ENCODE assay signal across 8 cellular contexts in the genomic region with DNA sequence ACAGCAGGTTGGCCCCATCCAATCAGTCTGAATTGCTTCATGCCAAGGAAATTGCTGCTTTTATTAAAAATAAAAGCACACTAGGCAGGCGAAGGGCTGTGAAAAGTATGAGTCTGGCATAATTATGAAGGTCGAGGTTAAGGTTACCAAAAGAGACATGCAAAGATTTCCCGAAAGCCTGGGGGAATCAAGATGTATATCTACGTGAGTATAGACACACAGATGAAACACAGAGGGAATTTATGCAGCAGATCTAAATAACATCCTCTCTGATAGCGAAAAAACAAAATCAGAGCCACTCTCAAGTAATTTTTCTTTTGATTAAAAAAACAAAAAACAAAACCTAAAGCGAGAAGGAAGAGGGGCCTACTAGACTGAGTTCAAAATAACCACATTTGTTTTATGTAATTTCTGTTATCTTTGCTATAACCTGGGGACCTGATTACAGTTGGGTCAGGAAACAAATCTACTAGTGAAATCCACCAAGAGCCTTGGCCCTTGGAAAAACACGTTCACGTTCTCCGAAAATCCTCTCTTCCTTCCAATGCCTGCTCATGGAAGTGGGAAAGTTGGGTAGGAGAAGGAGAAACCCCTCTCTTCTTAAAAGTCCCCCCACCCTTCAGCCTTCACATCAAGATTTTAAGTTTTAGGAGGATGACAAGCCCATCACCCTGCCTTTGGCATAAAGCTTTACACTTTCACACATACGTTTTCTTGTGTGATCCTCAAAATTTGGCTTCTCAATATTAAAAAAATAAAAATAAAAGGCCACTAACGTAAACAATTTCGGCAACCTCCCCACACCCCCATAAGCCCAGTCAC. TPM values are rescaled to one million over a fixed set of nuclear protein-coding genes. Genes with fewer than 3 reads are reported as not detected.
DNase-seq lines count a peak whose midpoint lies in the region; ATAC-seq and TF ChIP-seq lines count a peak whose summit lies in the region.

No MANE protein-coding gene starts in this region.

- H3K4me3 ChIP-seq in GM12864 (ENCODE audit: low read depth, low read length) (peak overlapping the region; percentile 93), fibroblast of villous mesenchyme (ENCODE audit: low read depth, low read length) (peak overlapping the region; percentile 85), retinal pigment epithelial cell (ENCODE audit: low read length) (peak overlapping the region; percentile 91)

- TF ChIP-seq CTCF in GM12864 (IDR thresholded peaks at IDR 0.05; ENCODE audit: low read depth, low read length, missing control alignments) (no peak), fibroblast of villous mesenchyme (IDR thresholded peaks at IDR 0.05; ENCODE audit: insufficient read depth, low read depth, low read length) (no peak), retinal pigment epithelial cell (conservative IDR thresholded peaks at IDR 0.05; ENCODE audit: low read depth, low read length) (no peak)

- peak overlapping the region; percentile 99 for H3K27ac Mint-ChIP-seq in T-helper 17 cell

- no peak for DNase-seq in GM12864 (ENCODE audit: low read depth)
- no peak for DNase-seq in T-helper 17 cell
- no peak for DNase-seq in fibroblast of villous mesenchyme (ENCODE audit: low read depth)
- DNase-seq in retinal pigment epithelial cell (ENCODE audit: low read depth), result no peak
- DNase-seq in mesenteric fat pad (ENCODE audit: low spot score), result no peak
- DNase-seq in kidney glomerular epithelial cell (lab: John Stamatoyannopoulos, UW), result no peak
- DNase-seq in stimulated activated CD4-positive, alpha-beta T cell treated with anti-CD3 and anti-CD28 coated beads, Interleukin-15, amount 100 ng/mL, for 24 hours, result no peak

- H3K27me3 Mint-ChIP-seq in T-helper 17 cell, result no peaks in the 10 kb centered on the region

- H3K4me3 Mint-ChIP-seq in T-helper 17 cell, result peak overlapping the region; percentile 97

- peaks cover 76% of the 10 kb centered on the region for H3K4me1 Mint-ChIP-seq in T-helper 17 cell

- peaks cover 20% of the 10 kb centered on the region for H3K36me3 Mint-ChIP-seq in T-helper 17 cell (ENCODE audit: low read depth)

- ATAC-seq in T-helper 17 cell, result no peak
- no peak for ATAC-seq in HG02973 (IDR thresholded peaks at IDR 0.05; ENCODE audit: unreplicated experiment)

- no peaks in the 10 kb centered on the region for H3K9me3 ChIP-seq in T-helper 17 cell (ENCODE audit: control insufficient read depth, low read length, poor library complexity, severe bottlenecking)

RNA-seq across cellular contexts. Expression of a gene that starts 1.4 kb away (rescaled TPM):
- total RNA-seq in T-helper 17 cell, result 100 to 1,000 TPM; 187 to 243 TPM
- total RNA-seq in fibroblast of villous mesenchyme, result 61.5 and 68.2 TPM in 2 replicates
- 73.6 TPM for total RNA-seq in mesenteric fat pad
